In the genomic region with DNA sequence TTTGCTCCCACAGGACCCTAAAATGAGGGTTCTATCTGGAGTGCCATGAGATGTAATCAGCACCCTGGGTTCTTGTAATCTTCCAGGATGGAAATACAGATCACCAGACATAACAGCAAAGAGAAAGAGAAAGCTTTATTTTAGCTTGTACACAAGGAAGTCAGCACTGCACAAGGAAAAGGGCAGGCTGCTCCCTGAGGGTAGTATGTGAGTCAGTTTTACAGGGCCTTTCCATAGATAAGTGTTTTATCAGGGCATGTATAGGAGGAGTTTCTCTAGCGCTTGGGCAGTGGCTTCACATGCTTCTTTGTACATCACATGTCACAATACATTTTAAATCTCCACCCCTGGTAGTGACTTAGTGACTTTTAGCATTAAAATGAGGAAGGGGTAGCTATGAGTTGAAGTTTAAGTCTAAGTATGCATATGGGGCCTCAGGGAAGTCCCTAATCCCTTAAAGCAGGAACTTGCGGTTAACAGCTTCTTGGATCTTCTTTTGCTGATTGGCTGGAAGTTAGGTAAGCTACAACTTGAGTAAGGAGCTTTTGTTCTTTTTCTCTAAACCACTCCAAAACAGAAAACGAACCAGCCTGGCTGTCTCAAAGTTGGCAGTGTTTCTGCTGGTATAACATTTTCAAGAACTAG, we compare ENCODE assay signal across 1 cellular context.
TF ChIP-seq lines count a peak whose summit lies in the region.

No MANE protein-coding gene starts in this region.

TF ChIP-seq in GM23338, 12 proteins besides CTCF, POLR2A, EP300 and RAD21 (continued from another document):
- TF ChIP-seq, protein P1, sequence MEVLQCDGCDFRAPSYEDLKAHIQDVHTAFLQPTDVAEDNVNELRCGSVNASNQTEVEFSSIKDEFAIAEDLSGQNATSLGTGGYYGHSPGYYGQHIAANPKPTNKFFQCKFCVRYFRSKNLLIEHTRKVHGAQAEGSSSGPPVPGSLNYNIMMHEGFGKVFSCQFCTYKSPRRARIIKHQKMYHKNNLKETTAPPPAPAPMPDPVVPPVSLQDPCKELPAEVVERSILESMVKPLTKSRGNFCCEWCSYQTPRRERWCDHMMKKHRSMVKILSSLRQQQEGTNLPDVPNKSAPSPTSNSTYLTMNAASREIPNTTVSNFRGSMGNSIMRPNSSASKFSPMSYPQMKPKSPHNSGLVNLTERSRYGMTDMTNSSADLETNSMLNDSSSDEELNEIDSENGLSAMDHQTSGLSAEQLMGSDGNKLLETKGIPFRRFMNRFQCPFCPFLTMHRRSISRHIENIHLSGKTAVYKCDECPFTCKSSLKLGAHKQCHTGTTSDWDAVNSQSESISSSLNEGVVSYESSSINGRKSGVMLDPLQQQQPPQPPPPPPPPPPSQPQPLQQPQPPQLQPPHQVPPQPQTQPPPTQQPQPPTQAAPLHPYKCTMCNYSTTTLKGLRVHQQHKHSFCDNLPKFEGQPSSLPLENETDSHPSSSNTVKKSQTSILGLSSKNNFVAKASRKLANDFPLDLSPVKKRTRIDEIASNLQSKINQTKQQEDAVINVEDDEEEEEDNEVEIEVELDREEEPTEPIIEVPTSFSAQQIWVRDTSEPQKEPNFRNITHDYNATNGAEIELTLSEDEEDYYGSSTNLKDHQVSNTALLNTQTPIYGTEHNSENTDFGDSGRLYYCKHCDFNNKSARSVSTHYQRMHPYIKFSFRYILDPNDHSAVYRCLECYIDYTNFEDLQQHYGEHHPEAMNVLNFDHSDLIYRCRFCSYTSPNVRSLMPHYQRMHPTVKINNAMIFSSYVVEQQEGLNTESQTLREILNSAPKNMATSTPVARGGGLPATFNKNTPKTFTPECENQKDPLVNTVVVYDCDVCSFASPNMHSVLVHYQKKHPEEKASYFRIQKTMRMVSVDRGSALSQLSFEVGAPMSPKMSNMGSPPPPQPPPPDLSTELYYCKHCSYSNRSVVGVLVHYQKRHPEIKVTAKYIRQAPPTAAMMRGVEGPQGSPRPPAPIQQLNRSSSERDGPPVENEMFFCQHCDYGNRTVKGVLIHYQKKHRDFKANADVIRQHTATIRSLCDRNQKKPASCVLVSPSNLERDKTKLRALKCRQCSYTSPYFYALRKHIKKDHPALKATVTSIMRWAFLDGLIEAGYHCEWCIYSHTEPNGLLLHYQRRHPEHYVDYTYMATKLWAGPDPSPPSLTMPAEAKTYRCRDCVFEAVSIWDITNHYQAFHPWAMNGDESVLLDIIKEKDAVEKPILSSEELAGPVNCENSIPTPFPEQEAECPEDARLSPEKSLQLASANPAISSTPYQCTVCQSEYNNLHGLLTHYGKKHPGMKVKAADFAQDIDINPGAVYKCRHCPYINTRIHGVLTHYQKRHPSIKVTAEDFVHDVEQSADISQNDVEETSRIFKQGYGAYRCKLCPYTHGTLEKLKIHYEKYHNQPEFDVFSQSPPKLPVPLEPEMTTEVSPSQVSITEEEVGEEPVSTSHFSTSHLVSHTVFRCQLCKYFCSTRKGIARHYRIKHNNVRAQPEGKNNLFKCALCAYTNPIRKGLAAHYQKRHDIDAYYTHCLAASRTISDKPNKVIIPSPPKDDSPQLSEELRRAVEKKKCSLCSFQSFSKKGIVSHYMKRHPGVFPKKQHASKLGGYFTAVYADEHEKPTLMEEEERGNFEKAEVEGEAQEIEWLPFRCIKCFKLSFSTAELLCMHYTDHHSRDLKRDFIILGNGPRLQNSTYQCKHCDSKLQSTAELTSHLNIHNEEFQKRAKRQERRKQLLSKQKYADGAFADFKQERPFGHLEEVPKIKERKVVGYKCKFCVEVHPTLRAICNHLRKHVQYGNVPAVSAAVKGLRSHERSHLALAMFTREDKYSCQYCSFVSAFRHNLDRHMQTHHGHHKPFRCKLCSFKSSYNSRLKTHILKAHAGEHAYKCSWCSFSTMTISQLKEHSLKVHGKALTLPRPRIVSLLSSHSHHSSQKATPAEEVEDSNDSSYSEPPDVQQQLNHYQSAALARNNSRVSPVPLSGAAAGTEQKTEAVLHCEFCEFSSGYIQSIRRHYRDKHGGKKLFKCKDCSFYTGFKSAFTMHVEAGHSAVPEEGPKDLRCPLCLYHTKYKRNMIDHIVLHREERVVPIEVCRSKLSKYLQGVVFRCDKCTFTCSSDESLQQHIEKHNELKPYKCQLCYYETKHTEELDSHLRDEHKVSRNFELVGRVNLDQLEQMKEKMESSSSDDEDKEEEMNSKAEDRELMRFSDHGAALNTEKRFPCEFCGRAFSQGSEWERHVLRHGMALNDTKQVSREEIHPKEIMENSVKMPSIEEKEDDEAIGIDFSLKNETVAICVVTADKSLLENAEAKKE (CRISPR knock-in tag; IDR thresholded peaks at IDR 0.05) = no peak
- no peak for TF ChIP-seq ZNF114 (CRISPR knock-in tag; IDR thresholded peaks at IDR 0.05)
- TF ChIP-seq JUNB (IDR thresholded peaks at IDR 0.05; ENCODE audit: unreplicated experiment) = no peak
- no peak for TF ChIP-seq POLR2AphosphoS5 (IDR thresholded peaks at IDR 0.05; ENCODE audit: low read depth)
- no peak for TF ChIP-seq EZH2phosphoT487 (IDR thresholded peaks at IDR 0.05; ENCODE audit: unreplicated experiment)
- TF ChIP-seq, protein P2, sequence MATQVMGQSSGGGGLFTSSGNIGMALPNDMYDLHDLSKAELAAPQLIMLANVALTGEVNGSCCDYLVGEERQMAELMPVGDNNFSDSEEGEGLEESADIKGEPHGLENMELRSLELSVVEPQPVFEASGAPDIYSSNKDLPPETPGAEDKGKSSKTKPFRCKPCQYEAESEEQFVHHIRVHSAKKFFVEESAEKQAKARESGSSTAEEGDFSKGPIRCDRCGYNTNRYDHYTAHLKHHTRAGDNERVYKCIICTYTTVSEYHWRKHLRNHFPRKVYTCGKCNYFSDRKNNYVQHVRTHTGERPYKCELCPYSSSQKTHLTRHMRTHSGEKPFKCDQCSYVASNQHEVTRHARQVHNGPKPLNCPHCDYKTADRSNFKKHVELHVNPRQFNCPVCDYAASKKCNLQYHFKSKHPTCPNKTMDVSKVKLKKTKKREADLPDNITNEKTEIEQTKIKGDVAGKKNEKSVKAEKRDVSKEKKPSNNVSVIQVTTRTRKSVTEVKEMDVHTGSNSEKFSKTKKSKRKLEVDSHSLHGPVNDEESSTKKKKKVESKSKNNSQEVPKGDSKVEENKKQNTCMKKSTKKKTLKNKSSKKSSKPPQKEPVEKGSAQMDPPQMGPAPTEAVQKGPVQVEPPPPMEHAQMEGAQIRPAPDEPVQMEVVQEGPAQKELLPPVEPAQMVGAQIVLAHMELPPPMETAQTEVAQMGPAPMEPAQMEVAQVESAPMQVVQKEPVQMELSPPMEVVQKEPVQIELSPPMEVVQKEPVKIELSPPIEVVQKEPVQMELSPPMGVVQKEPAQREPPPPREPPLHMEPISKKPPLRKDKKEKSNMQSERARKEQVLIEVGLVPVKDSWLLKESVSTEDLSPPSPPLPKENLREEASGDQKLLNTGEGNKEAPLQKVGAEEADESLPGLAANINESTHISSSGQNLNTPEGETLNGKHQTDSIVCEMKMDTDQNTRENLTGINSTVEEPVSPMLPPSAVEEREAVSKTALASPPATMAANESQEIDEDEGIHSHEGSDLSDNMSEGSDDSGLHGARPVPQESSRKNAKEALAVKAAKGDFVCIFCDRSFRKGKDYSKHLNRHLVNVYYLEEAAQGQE (IDR thresholded peaks at IDR 0.05; ENCODE audit: unreplicated experiment) = no peak
